1 cellular context compared by ENCODE assay signal in the genomic region with DNA sequence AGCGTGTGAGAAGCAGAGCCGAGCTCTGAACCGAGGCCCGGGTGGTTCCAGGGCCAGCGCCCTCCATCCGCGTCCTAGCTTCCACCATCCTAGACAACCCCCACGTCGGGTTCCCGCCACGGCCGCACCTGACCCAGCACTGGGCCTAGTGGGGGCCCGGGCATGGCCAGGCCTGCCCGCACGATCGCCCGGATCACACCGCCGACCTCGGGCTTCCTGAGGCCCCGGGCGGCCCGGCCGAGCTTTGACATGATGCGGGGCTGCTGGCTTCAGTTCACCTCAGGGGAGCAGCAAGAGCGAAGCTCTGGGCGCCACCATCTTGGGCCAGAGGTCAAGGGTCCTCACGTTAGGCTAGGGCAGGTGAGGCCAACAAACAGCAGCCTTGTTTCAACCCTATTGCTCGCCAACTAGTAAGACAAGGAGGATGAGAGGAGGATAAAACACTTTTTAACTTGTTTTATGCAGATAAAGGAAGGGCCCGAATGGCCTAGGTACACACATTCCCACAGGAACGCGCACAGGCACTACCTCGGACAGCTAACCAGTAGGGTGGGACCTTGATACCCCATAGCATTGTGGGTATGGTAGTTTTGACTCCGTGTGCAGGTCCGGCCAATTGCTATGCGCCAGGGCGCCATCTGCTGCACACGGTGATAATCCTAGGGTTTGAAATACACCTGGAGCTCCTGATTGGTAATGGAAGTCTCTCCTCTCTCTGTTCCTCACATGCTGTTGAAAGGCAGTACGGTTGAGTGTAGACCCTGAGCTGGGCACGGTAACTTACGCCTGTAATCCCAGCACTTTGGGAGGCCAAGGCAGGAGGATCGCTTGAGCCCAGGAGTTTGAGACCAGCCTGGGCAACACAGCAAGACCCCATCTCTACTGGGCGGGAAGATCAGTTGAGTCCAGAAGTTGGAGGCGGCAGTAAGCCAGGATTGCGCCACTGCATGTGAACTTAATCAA.
A peak's percentile ranks its signal among the peaks of the same experiment; 100 is the strongest.
TF ChIP-seq lines count a peak whose summit lies in the region.

TSS of gene MRPL11 (minus strand) at position 345 of the 963 bp plus-strand sequence. CDS start at position 251, 94 bp downstream.

TF ChIP-seq in HepG2, 621 proteins besides CTCF, POLR2A, EP300 and RAD21 (continued from another document and continues in another):
- TF ChIP-seq, protein P1, sequence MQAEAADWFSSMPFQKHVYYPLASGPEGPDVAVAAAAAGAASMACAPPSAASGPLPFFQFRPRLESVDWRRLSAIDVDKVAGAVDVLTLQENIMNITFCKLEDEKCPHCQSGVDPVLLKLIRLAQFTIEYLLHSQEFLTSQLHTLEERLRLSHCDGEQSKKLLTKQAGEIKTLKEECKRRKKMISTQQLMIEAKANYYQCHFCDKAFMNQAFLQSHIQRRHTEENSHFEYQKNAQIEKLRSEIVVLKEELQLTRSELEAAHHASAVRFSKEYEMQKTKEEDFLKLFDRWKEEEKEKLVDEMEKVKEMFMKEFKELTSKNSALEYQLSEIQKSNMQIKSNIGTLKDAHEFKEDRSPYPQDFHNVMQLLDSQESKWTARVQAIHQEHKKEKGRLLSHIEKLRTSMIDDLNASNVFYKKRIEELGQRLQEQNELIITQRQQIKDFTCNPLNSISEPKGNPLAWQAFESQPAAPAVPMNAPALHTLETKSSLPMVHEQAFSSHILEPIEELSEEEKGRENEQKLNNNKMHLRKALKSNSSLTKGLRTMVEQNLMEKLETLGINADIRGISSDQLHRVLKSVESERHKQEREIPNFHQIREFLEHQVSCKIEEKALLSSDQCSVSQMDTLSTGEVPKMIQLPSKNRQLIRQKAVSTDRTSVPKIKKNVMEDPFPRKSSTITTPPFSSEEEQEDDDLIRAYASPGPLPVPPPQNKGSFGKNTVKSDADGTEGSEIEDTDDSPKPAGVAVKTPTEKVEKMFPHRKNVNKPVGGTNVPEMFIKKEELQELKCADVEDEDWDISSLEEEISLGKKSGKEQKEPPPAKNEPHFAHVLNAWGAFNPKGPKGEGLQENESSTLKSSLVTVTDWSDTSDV (CRISPR knock-in tag; IDR thresholded peaks at IDR 0.05), result no peak
- TF ChIP-seq, protein P2, sequence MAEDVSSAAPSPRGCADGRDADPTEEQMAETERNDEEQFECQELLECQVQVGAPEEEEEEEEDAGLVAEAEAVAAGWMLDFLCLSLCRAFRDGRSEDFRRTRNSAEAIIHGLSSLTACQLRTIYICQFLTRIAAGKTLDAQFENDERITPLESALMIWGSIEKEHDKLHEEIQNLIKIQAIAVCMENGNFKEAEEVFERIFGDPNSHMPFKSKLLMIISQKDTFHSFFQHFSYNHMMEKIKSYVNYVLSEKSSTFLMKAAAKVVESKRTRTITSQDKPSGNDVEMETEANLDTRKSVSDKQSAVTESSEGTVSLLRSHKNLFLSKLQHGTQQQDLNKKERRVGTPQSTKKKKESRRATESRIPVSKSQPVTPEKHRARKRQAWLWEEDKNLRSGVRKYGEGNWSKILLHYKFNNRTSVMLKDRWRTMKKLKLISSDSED (CRISPR knock-in tag; IDR thresholded peaks at IDR 0.05), result no peak
- TF ChIP-seq POLR2AphosphoS5 (IDR thresholded peaks at IDR 0.05; ENCODE audit: low read depth, low read length) (peak; percentile 61), NAIF1 (CRISPR knock-in tag; IDR thresholded peaks at IDR 0.05; ENCODE audit: borderline replicate concordance) (peak; percentile 68; the same call in 1 of the 2 replicates), ZSCAN20 (CRISPR knock-in tag; IDR thresholded peaks at IDR 0.05; ENCODE audit: borderline replicate concordance) (0 out of 2 replicates have a peak, but pooled peaks have one; percentile 53), NBN (conservative IDR thresholded peaks at IDR 0.05) (no peak), JUN (CRISPR knock-in tag; IDR thresholded peaks at IDR 0.05) (no peak), NR2F2 (IDR thresholded peaks at IDR 0.05; ENCODE audit: borderline replicate concordance, low read depth) (peak; percentile 77), SRSF1 (optimal IDR thresholded peaks at IDR 0.05; ENCODE audit: low read depth, low read length) (peak; percentile 59), GFI1 (CRISPR knock-in tag; IDR thresholded peaks at IDR 0.05; ENCODE audit: borderline replicate concordance) (peak; percentile 73; the same call in 1 of the 2 replicates), RFXAP (CRISPR knock-in tag; IDR thresholded peaks at IDR 0.05; ENCODE audit: borderline replicate concordance) (0 out of 2 replicates have a peak, but pooled peaks have one; percentile 17), ZNF747 (CRISPR knock-in tag; IDR thresholded peaks at IDR 0.05; ENCODE audit: borderline replicate concordance) (0 out of 2 replicates have a peak, but pooled peaks have one; percentile 36), NONO (IDR thresholded peaks at IDR 0.05) (no peak), NONO (CRISPR knock-in tag; conservative IDR thresholded peaks at IDR 0.05) (peak; percentile 73), GATAD2A (CRISPR knock-in tag; IDR thresholded peaks at IDR 0.05) (0 out of 2 replicates have a peak, but pooled peaks have one; percentile 11), TAF1 (CRISPR knock-in tag; IDR thresholded peaks at IDR 0.05) (peak; percentile 90), ZNF335 (CRISPR knock-in tag; IDR thresholded peaks at IDR 0.05) (peak; percentile 100), HOXA3 (CRISPR knock-in tag; IDR thresholded peaks at IDR 0.05) (peak; percentile 72), ZNF781 (CRISPR knock-in tag; IDR thresholded peaks at IDR 0.05; ENCODE audit: borderline replicate concordance, not compliant biosample characterization) (peak; percentile 68), MYC (CRISPR knock-in tag; IDR thresholded peaks at IDR 0.05; ENCODE audit: borderline replicate concordance) (peak; percentile 73; the same call in 1 of the 2 replicates), ZBTB7A (CRISPR knock-in tag; IDR thresholded peaks at IDR 0.05) (no peak), ZNF530 (CRISPR knock-in tag; IDR thresholded peaks at IDR 0.05; ENCODE audit: low read depth) (no peak), MXD4 (CRISPR knock-in tag; IDR thresholded peaks at IDR 0.05) (peak; percentile 47; the same call in 1 of the 2 replicates), ZNF331 (CRISPR knock-in tag; IDR thresholded peaks at IDR 0.05) (peak; percentile 49; the same call in 1 of the 2 replicates), MAFG (CRISPR knock-in tag; IDR thresholded peaks at IDR 0.05) (no peak), CBX1 (IDR thresholded peaks at IDR 0.05; ENCODE audit: low read depth) (no peak), SAP130 (CRISPR knock-in tag; IDR thresholded peaks at IDR 0.05; ENCODE audit: low read depth) (peak; percentile 83), ZNF879 (CRISPR knock-in tag; IDR thresholded peaks at IDR 0.05) (no peak), ZNF512B (CRISPR knock-in tag; IDR thresholded peaks at IDR 0.05; ENCODE audit: borderline replicate concordance) (no peak), ZFAT (CRISPR knock-in tag; conservative IDR thresholded peaks at IDR 0.05) (no peak), FOXJ3 (CRISPR knock-in tag; IDR thresholded peaks at IDR 0.05; ENCODE audit: borderline replicate concordance) (no peak; the same call in 1 of the 2 replicates), RXRA (CRISPR knock-in tag; IDR thresholded peaks at IDR 0.05) (peak; percentile 68; the same call in 1 of the 2 replicates), TOPORS (CRISPR knock-in tag; IDR thresholded peaks at IDR 0.05) (0 out of 2 replicates have a peak, but pooled peaks have one; percentile 57), MTA3 (CRISPR knock-in tag; IDR thresholded peaks at IDR 0.05) (no peak), CEBPG (CRISPR knock-in tag; IDR thresholded peaks at IDR 0.05) (no peak), YY1 (IDR thresholded peaks at IDR 0.05; ENCODE audit: insufficient read depth, insufficient replicate concordance, low read depth, low read length) (peak; percentile 95), ZFP41 (CRISPR knock-in tag; IDR thresholded peaks at IDR 0.05; ENCODE audit: borderline replicate concordance) (peak; percentile 26; the same call in 1 of the 2 replicates), ZNF414 (CRISPR knock-in tag; IDR thresholded peaks at IDR 0.05) (0 out of 2 replicates have a peak, but pooled peaks have one; percentile 41), MZF1 (CRISPR knock-in tag; IDR thresholded peaks at IDR 0.05; ENCODE audit: borderline replicate concordance) (no peak), ZBTB43 (CRISPR knock-in tag; conservative IDR thresholded peaks at IDR 0.05) (no peak), NR2C2 (CRISPR knock-in tag; IDR thresholded peaks at IDR 0.05; ENCODE audit: borderline replicate concordance) (peak; percentile 99), ZIK1 (CRISPR knock-in tag; IDR thresholded peaks at IDR 0.05; ENCODE audit: borderline replicate concordance, low read depth) (no peak), TBX2 (CRISPR knock-in tag; IDR thresholded peaks at IDR 0.05; ENCODE audit: borderline replicate concordance) (peak; percentile 23), ZNF691 (CRISPR knock-in tag; IDR thresholded peaks at IDR 0.05; ENCODE audit: borderline replicate concordance, low read depth) (no peak)
- TF ChIP-seq, protein P3, sequence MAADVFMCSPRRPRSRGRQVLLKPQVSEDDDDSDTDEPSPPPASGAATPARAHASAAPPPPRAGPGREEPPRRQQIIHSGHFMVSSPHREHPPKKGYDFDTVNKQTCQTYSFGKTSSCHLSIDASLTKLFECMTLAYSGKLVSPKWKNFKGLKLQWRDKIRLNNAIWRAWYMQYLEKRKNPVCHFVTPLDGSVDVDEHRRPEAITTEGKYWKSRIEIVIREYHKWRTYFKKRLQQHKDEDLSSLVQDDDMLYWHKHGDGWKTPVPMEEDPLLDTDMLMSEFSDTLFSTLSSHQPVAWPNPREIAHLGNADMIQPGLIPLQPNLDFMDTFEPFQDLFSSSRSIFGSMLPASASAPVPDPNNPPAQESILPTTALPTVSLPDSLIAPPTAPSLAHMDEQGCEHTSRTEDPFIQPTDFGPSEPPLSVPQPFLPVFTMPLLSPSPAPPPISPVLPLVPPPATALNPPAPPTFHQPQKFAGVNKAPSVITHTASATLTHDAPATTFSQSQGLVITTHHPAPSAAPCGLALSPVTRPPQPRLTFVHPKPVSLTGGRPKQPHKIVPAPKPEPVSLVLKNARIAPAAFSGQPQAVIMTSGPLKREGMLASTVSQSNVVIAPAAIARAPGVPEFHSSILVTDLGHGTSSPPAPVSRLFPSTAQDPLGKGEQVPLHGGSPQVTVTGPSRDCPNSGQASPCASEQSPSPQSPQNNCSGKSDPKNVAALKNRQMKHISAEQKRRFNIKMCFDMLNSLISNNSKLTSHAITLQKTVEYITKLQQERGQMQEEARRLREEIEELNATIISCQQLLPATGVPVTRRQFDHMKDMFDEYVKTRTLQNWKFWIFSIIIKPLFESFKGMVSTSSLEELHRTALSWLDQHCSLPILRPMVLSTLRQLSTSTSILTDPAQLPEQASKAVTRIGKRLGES (CRISPR knock-in tag; IDR thresholded peaks at IDR 0.05; ENCODE audit: borderline replicate concordance), result no peak
- TF ChIP-seq, protein P4, sequence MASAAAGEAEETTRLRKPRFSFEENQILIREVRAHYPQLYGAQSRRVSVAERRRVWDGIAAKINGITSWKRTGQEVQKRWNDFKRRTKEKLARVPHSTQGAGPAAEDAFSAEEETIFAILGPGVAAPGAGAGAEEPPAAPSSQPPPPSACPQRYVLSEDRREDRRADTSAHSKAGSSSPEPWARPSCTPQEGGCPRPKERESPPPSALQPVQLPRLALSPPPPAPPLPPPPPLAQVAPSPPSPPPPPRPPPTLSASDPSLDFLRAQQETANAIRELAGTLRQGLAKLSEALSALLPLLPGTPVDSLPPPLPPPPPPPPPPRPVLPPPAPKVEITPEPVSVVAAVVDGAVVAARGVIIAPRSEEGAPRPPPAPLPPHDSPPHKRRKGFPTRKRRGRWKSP (CRISPR knock-in tag; IDR thresholded peaks at IDR 0.05), result peak; percentile 37; the same call in 1 of the 2 replicates
- TF ChIP-seq, protein P5, sequence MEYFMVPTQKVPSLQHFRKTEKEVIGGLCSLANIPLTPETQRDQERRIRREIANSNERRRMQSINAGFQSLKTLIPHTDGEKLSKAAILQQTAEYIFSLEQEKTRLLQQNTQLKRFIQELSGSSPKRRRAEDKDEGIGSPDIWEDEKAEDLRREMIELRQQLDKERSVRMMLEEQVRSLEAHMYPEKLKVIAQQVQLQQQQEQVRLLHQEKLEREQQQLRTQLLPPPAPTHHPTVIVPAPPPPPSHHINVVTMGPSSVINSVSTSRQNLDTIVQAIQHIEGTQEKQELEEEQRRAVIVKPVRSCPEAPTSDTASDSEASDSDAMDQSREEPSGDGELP (IDR thresholded peaks at IDR 0.05; ENCODE audit: borderline replicate concordance, low read depth), result peak; percentile 13; the same call in 1 of the 2 replicates
